ENCODE assay signal across 8 cellular contexts in genomic region chr3:134364061-134364935, GRCh38. TPM values are rescaled to one million over a fixed set of nuclear protein-coding genes. Genes with fewer than 3 reads are reported as not detected.
A peak's percentile ranks its signal among the peaks of the same experiment; 100 is the strongest.
DNase-seq lines count a peak whose midpoint lies in the region; ATAC-seq, FAIRE-seq and TF ChIP-seq lines count a peak whose summit lies in the region.

No MANE protein-coding gene starts in this region.

- H3K27me3 ChIP-seq in AG04450 (ENCODE audit: control insufficient read depth, insufficient read depth, low read length) (no peaks in the 10 kb centered on the region), H7 (ENCODE audit: control insufficient read depth, insufficient read depth, low read length) (no peaks in the 10 kb centered on the region)

- H3K9ac ChIP-seq in kidney (ENCODE audit: low read length in 2 of 2) = peak overlapping the region in 1 of 2 donors; percentile 74

- no peak for FAIRE-seq in kidney (lab: Jason Lieb, UNC)

- H3K36me3 ChIP-seq in H7 (replicated peaks; ENCODE audit: control insufficient read depth, insufficient read depth, low read length) = peaks cover 66% of the 10 kb centered on the region
- peaks cover 67 to 94% of the 10 kb centered on the region in 2 donors for H3K36me3 ChIP-seq in kidney (ENCODE audit: control insufficient read depth in 1 of 2, insufficient read depth in 2 of 2, low read length in 2 of 2)

- POLR2A ChIA-PET in AG04450 (lab: Yijun Ruan, JAX) = interaction anchor here (0.7 to 5.8 kb wide), 23 partner anchors 9 to 122 kb away, joined by 3 to 90 read pairs (median 11); partner anchors contain the start of genes AMOTL2, ANAPC13 and CEP63

- no peak for ATAC-seq in HG02678 (IDR thresholded peaks at IDR 0.05; ENCODE audit: unreplicated experiment)

- CTCF ChIA-PET in AG04450 (lab: Charles Lee) = interaction anchor here (0.7 to 4.7 kb wide), 11 partner anchors 10 to 152 kb away, joined by 3 to 38 read pairs (median 4); partner anchors contain the start of gene AMOTL2

- H3K4me1 ChIP-seq in kidney (ENCODE audit: control insufficient read depth in 1 of 2, insufficient read depth in 1 of 2, low read depth in 1 of 2, low read length in 2 of 2) = peaks cover 89% of the 10 kb centered on the region in 2 donors

- DNase-seq in AG04450 (ENCODE audit: low read depth, low spot score) = peak; percentile 93
- DNase-seq in H7 = peak; percentile 98
- DNase-seq in SK-MEL-5 (ENCODE audit: low read depth, low spot score) = peak; percentile 43
- DNase-seq in coronary artery (ENCODE audit: low spot score) = peak; percentile 98
- DNase-seq in kidney = peak; percentile 99
- DNase-seq in NCI-H774 (lab: John Stamatoyannopoulos, UW) = no peak

- H3K4me3 ChIP-seq in AG04450 (ENCODE audit: low read depth, low read length) (peak overlapping the region; percentile 38), H7 (ENCODE audit: insufficient read depth, low read depth, low read length) (peak overlapping the region; percentile 4; the same call in 1 of the 2 replicates), coronary artery (peak overlapping the region; percentile 60), kidney (ENCODE audit: low read length in 2 of 2) (peak overlapping the region in 1 of 2 donors; percentile 23), skin epidermis (peak overlapping the region in 5 of 7 experiments; percentile 2 to 27 (median 10))

- peak overlapping the region; percentile 96 for H3K27ac ChIP-seq in AG04450 (ENCODE audit: low read depth, low read length)
- peak overlapping the region; percentile 83 to 97 for H3K27ac ChIP-seq in coronary artery
- H3K27ac ChIP-seq in kidney (ENCODE audit: low read depth in 2 of 2, low read length in 2 of 2) = peak overlapping the region; percentile 91 to 93
- H3K27ac ChIP-seq in skin epidermis = peak overlapping the region in 19 of 21 experiments; percentile 16 to 90 (median 73)

- TF ChIP-seq CTCF in AG04450 (IDR thresholded peaks at IDR 0.05; ENCODE audit: low read depth, low read length) (no peak), coronary artery (IDR thresholded peaks at IDR 0.05) (no peak), kidney (IDR thresholded peaks at IDR 0.05; ENCODE audit: borderline replicate concordance, extremely low read depth, insufficient read depth) (no peak)

- in situ Hi-C loops in SK-MEL-5 (cut with HindIII; ENCODE audit: low pct_unique_long_range_greater_than_20kb, low sequenced_read_pairs) = no loop called here

- H3K9me3 ChIP-seq in AG04450 (ENCODE audit: control insufficient read depth, insufficient read depth, low read length) (no peaks in the 10 kb centered on the region; the same call in 1 of the 2 replicates), kidney (ENCODE audit: control insufficient read depth in 1 of 2, low read length in 2 of 2) (no peaks in the 10 kb centered on the region)

- intact Hi-C loops in kidney (cut with DNase I) = loop anchor here (5.0 kb wide), 1 partner anchor 52 kb away; no protein-coding TSS in a partner anchor

RNA-seq across cellular contexts. Expression of gene AMOTL2, which starts 9.9 kb away (rescaled TPM):
- polyA plus RNA-seq in AG04450 (2011; rRNA removed) (74.5 and 78.9 TPM in 2 replicates), kidney (ENCODE audit: insufficient read depth, low read depth, low replicate concordance) (19.5 TPM)
- polyA minus RNA-seq in AG04450 (2011; rRNA and poly(A)+ RNA removed) = 111 and 136 TPM in 2 replicates
- 46.0 and 54.5 TPM in 2 replicates for total RNA-seq in H7 (2014; rRNA removed; shearing (Covaris generic))
- 12.1 and 12.5 TPM in 2 replicates for total RNA-seq in SK-MEL-5 (2014; rRNA removed; shearing (Covaris generic))
- 14.7 and 18.2 TPM in 2 replicates for polyA plus RNA-seq in SK-MEL-5 (2015; cell fraction: cytosol; rRNA removed)
- polyA plus RNA-seq in SK-MEL-5 (2015; cell fraction: nucleus; rRNA removed) = 6.8 and 22.6 TPM in 2 replicates
- total RNA-seq in kidney = 83.5 TPM
